ENCODE assay signal across 16 cellular contexts in the genomic region with DNA sequence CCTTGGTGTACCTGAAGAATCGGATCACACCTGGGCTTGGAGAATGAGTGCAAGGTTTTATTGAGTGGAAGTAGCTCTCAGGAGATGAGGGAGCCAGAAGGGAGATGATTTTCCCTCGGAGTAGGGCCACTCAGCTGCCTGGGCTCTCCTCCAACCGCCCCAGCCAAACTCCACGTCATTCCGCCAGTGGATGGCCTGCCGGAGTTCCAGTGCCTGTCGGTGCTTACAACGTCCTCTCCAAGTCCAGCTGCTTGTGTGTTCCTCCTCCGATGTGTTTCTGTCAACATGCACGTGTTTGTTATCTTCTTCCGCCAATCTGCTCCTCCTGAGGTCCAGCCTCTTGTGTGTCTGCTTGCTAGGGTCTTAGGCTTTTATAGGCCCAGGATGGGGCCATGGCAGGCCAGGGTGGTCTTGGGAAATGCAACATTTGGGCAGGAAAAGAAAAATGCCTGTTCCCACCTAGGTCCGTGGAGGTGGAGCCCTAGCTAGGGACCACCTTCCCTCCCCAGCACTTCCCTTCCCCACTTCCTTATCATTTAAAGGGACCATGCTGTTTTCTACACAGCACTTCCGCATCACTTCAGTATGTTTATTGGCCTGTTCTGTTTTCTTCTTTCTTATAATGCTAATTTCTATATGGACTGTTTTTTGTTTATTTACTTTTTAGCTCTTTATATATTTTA.
A peak's percentile ranks its signal among the peaks of the same experiment; 100 is the strongest.
DNase-seq lines count a peak whose midpoint lies in the region; ATAC-seq, FAIRE-seq and TF ChIP-seq lines count a peak whose summit lies in the region.
"Had no signal": no experiment of that assay in that cellular context is flagged by ENCODE, and none has a peak within 500 bp of the region (broad histone marks: within the 10 kb centered on the region; RNA-seq: fewer than 3 reads in every experiment).

No MANE protein-coding gene starts in this region.

- DNase-seq in right lobe of liver (peak; percentile 17 to 47 (median 47)), HepG2 (ENCODE audit: low spot score) (no peak), right atrium auricular region (ENCODE audit: low spot score) (peak; percentile 73), posterior cingulate gyrus (peak; percentile 45 to 95 (median 68)), aorta (peak; percentile 75 to 83), GM13976 (ENCODE audit: low spot score) (no peak)
- DNase-seq in activated CD4-positive, alpha-beta memory T cell treated with anti-CD3 and anti-CD28 coated beads, Interleukin-2, amount 10 ng/mL, durations not matched to agents 7 days and 5 days: no peak
- DNase-seq in CD4-positive, alpha-beta memory T cell: no peak
- DNase-seq: 8988T; CD4-positive, CD25-positive, alpha-beta regulatory T cell; H7; NCI-H1417 treated with DMSO at 0.1 percent for 48 hours had no signal

- BruUV-seq in HepG2 (replicated peaks; lab: Mats Ljungman, UMichigan): no TSS peak

- H3K4me3 Mint-ChIP-seq in activated CD4-positive, alpha-beta memory T cell treated with anti-CD3 and anti-CD28 coated beads, Interleukin-2, amount 10 ng/mL, durations not matched to agents 7 days and 5 days: no peak overlapping the region
- H3K4me3 Mint-ChIP-seq in CD4-positive, alpha-beta memory T cell: no peak overlapping the region
- H3K4me3 Mint-ChIP-seq: CD4-positive, CD25-positive, alpha-beta regulatory T cell; natural killer cell treated with Interleukin-12 subunit alpha and Interleukin-12 subunit beta and Interleukin-15 and Interleukin-18, amount 100 ng/mL, for 72 hours; stimulated activated naive CD8-positive, alpha-beta T cell treated with anti-CD3 and anti-CD28 coated beads, Interleukin-15, Interleukin-2, amounts not matched to agents 100 ng/mL and 50 ng/mL, for 24 hours had no signal

- H3K79me2 ChIP-seq in HepG2 (ENCODE audit: insufficient read depth, low read length): no peaks in the 10 kb centered on the region

- no peak overlapping the region for H3K4me2 ChIP-seq in HepG2 (ENCODE audit: low read depth, low read length)

- in situ Hi-C loops in HepG2 (cut with HindIII; ENCODE audit: extremely low pct_ligation_motif_present, low pct_unique_long_range_greater_than_20kb) (no loop called here), GM13976 (cut with MboI; ENCODE audit: low sequenced_read_pairs, unreplicated experiment) (no loop called here)

- no peaks in the 10 kb centered on the region for H3K9me3 Mint-ChIP-seq in activated CD4-positive, alpha-beta memory T cell treated with anti-CD3 and anti-CD28 coated beads, Interleukin-2, amount 10 ng/mL, durations not matched to agents 7 days and 5 days
- no peaks in the 10 kb centered on the region for H3K9me3 Mint-ChIP-seq in CD4-positive, alpha-beta memory T cell
- H3K9me3 Mint-ChIP-seq: CD4-positive, CD25-positive, alpha-beta regulatory T cell; natural killer cell treated with Interleukin-12 subunit alpha and Interleukin-12 subunit beta and Interleukin-15 and Interleukin-18, amount 100 ng/mL, for 72 hours; stimulated activated naive CD8-positive, alpha-beta T cell treated with anti-CD3 and anti-CD28 coated beads, Interleukin-15, Interleukin-2, amounts not matched to agents 100 ng/mL and 50 ng/mL, for 24 hours had no signal

- H3K27ac ChIP-seq in right lobe of liver (no peak overlapping the region), HepG2 (ENCODE audit: extremely low read length, insufficient read depth, low read length) (no peak overlapping the region), right atrium auricular region (peak overlapping the region in 1 of 2 donors; percentile 61), aorta (ENCODE audit: low read depth in 1 of 2, low read length in 2 of 2) (no peak overlapping the region)
- H3K27ac ChIP-seq in CD4-positive, alpha-beta memory T cell (ENCODE audit: low read depth, low read length): no peak overlapping the region
- H3K27ac ChIP-seq: epithelial cell of prostate, skin epidermis had no signal

- 58% methylated on average over 12 of the region's 13 CpGs for WGBS in right lobe of liver (ENCODE audit: insufficient coverage, low coverage, low lambda C conversion rate, missing lambda C conversion rate)
- WGBS in HepG2 (ENCODE audit: low lambda C conversion rate): 54% methylated on average over 12 of the region's 13 CpGs
- 71 to 72% methylated on average over 13 of the region's 13 CpGs for WGBS in aorta, 2 donors

- TF ChIP-seq POLR2A in right lobe of liver (IDR thresholded peaks at IDR 0.05) (no peak), HepG2 (IDR thresholded peaks at IDR 0.05; ENCODE audit: insufficient read depth in 1 of 2, low read depth in 2 of 2, low read length in 2 of 2) (no peak)

- TF ChIP-seq CTCF in right lobe of liver (IDR thresholded peaks at IDR 0.05) (no peak), HepG2 (CRISPR knock-in tag; IDR thresholded peaks at IDR 0.05) (no peak), right atrium auricular region (IDR thresholded peaks at IDR 0.05) (no peak), GM13976 (IDR thresholded peaks at IDR 0.05; ENCODE audit: borderline replicate concordance, control extremely low read depth, extremely low read depth, insufficient read depth, missing control alignments) (no peak)

- no peak for ATAC-seq in right lobe of liver
- no peak for ATAC-seq in HepG2
- ATAC-seq in aorta (ENCODE audit: low FRiP score): peak; percentile 80
- ATAC-seq: natural killer cell treated with Interleukin-12 subunit alpha and Interleukin-12 subunit beta and Interleukin-15 and Interleukin-18, amount 100 ng/mL, for 72 hours had no signal

- no peaks in the 10 kb centered on the region for H3K36me3 ChIP-seq in right lobe of liver
- no peaks in the 10 kb centered on the region for H3K36me3 ChIP-seq in HepG2 (replicated peaks in 1 of 2; ENCODE audit: control insufficient read depth in 1 of 2, insufficient read depth in 2 of 2, low read length in 2 of 2)
- H3K36me3 ChIP-seq in right atrium auricular region: no peaks in the 10 kb centered on the region
- no peaks in the 10 kb centered on the region for H3K36me3 ChIP-seq in aorta (ENCODE audit: control insufficient read depth in 1 of 2, insufficient read depth in 2 of 2, low read length in 1 of 2)
- no peaks in the 10 kb centered on the region for H3K36me3 ChIP-seq in CD4-positive, alpha-beta memory T cell (ENCODE audit: insufficient read depth, low read length)

- H3K9me3 ChIP-seq in right lobe of liver (no peaks in the 10 kb centered on the region), HepG2 (ENCODE audit: low read length) (no peaks in the 10 kb centered on the region), right atrium auricular region (no peaks in the 10 kb centered on the region), aorta (ENCODE audit: control insufficient read depth, low read length) (no peaks in the 10 kb centered on the region)
- no peaks in the 10 kb centered on the region for H3K9me3 ChIP-seq in CD4-positive, alpha-beta memory T cell (ENCODE audit: control insufficient read depth in 1 of 2, low read length in 2 of 2)

- H4K20me1 ChIP-seq in HepG2 (ENCODE audit: insufficient read depth, low read length): no peaks in the 10 kb centered on the region

- no peak for FAIRE-seq in HepG2 (lab: Jason Lieb, UNC)

- H3K27me3 Mint-ChIP-seq in activated CD4-positive, alpha-beta memory T cell treated with anti-CD3 and anti-CD28 coated beads, Interleukin-2, amount 10 ng/mL, durations not matched to agents 7 days and 5 days: no peaks in the 10 kb centered on the region
- peaks cover 1 to 2% of the 10 kb centered on the region in 2 donors for H3K27me3 Mint-ChIP-seq in CD4-positive, alpha-beta memory T cell
- H3K27me3 Mint-ChIP-seq: CD4-positive, CD25-positive, alpha-beta regulatory T cell; natural killer cell treated with Interleukin-12 subunit alpha and Interleukin-12 subunit beta and Interleukin-15 and Interleukin-18, amount 100 ng/mL, for 72 hours; stimulated activated naive CD8-positive, alpha-beta T cell treated with anti-CD3 and anti-CD28 coated beads, Interleukin-15, Interleukin-2, amounts not matched to agents 100 ng/mL and 50 ng/mL, for 24 hours had no signal

- H3K4me3 ChIP-seq in right lobe of liver: no peak overlapping the region
- no peak overlapping the region for H3K4me3 ChIP-seq in HepG2 (replicated peaks in 1 of 3; ENCODE audit: insufficient read depth in 1 of 3, low read depth in 2 of 3, low read length in 3 of 3)
- no peak overlapping the region for H3K4me3 ChIP-seq in right atrium auricular region
- H3K4me3 ChIP-seq in aorta (ENCODE audit: low read length in 2 of 2): no peak overlapping the region
- H3K4me3 ChIP-seq in CD4-positive, alpha-beta memory T cell (ENCODE audit: low read length in 2 of 2): no peak overlapping the region
- H3K4me3 ChIP-seq: skin epidermis had no signal

- H3K4me1 ChIP-seq in right lobe of liver (no peaks in the 10 kb centered on the region), HepG2 (ENCODE audit: insufficient read depth, low read length) (no peaks in the 10 kb centered on the region), right atrium auricular region (no peaks in the 10 kb centered on the region), aorta (ENCODE audit: control insufficient read depth in 1 of 2, insufficient read depth in 2 of 2, low read length in 2 of 2) (no peaks in the 10 kb centered on the region)
- H3K4me1 ChIP-seq in CD4-positive, alpha-beta memory T cell (ENCODE audit: insufficient read depth, low read length): no peaks in the 10 kb centered on the region

- no peak for TF ChIP-seq RAD21 in HepG2 (CRISPR knock-in tag; IDR thresholded peaks at IDR 0.05)

- H3K9ac ChIP-seq in HepG2 (ENCODE audit: insufficient read depth, low read depth, low read length): no peak overlapping the region

- H3K36me3 Mint-ChIP-seq in activated CD4-positive, alpha-beta memory T cell treated with anti-CD3 and anti-CD28 coated beads, Interleukin-2, amount 10 ng/mL, durations not matched to agents 7 days and 5 days (ENCODE audit: low read depth): no peaks in the 10 kb centered on the region
- H3K36me3 Mint-ChIP-seq in CD4-positive, alpha-beta memory T cell: no peaks in the 10 kb centered on the region
- H3K36me3 Mint-ChIP-seq: CD4-positive, CD25-positive, alpha-beta regulatory T cell; natural killer cell treated with Interleukin-12 subunit alpha and Interleukin-12 subunit beta and Interleukin-15 and Interleukin-18, amount 100 ng/mL, for 72 hours had no signal

- H2AFZ ChIP-seq in HepG2 (ENCODE audit: low read length): no peak overlapping the region

- POLR2A ChIA-PET in HepG2 (lab: Yijun Ruan, JAX): no interaction called here
- POLR2A ChIA-PET in activated CD4-positive, alpha-beta memory T cell treated with anti-CD3 and anti-CD28 coated beads, Interleukin-2, amount 10 ng/mL, durations not matched to agents 7 days and 5 days (lab: Charles Lee): no interaction called here
- POLR2A ChIA-PET in CD4-positive, alpha-beta memory T cell (lab: Charles Lee; ENCODE audit: partially characterized antibody): no interaction called here

- no peak overlapping the region for H3K27ac Mint-ChIP-seq in activated CD4-positive, alpha-beta memory T cell treated with anti-CD3 and anti-CD28 coated beads, Interleukin-2, amount 10 ng/mL, durations not matched to agents 7 days and 5 days
- no peak overlapping the region for H3K27ac Mint-ChIP-seq in CD4-positive, alpha-beta memory T cell
- H3K27ac Mint-ChIP-seq: CD4-positive, CD25-positive, alpha-beta regulatory T cell; natural killer cell treated with Interleukin-12 subunit alpha and Interleukin-12 subunit beta and Interleukin-15 and Interleukin-18, amount 100 ng/mL, for 72 hours; stimulated activated naive CD8-positive, alpha-beta T cell treated with anti-CD3 and anti-CD28 coated beads, Interleukin-15, Interleukin-2, amounts not matched to agents 100 ng/mL and 50 ng/mL, for 24 hours had no signal

- TF ChIP-seq EP300 in HepG2 (IDR thresholded peaks at IDR 0.05; ENCODE audit: low read depth in 2 of 2, low read length in 2 of 2): no peak
- TF ChIP-seq EP300 in HepG2 (CRISPR knock-in tag; IDR thresholded peaks at IDR 0.05; ENCODE audit: borderline replicate concordance): no peak

- intact Hi-C loops in right lobe of liver (cut with DNase I): no loop called here
- intact Hi-C loops in HepG2 (cut with micrococcal nuclease; ENCODE audit: unreplicated experiment): no loop called here
- intact Hi-C loops in posterior cingulate gyrus (cut with DNase I): no loop called here
- intact Hi-C loops in aorta (cut with DNase I): no loop called here
- intact Hi-C loops in CD4-positive, alpha-beta memory T cell (cut with micrococcal nuclease): no loop called here

- H3K4me1 Mint-ChIP-seq in activated CD4-positive, alpha-beta memory T cell treated with anti-CD3 and anti-CD28 coated beads, Interleukin-2, amount 10 ng/mL, durations not matched to agents 7 days and 5 days: no peaks in the 10 kb centered on the region
- no peaks in the 10 kb centered on the region for H3K4me1 Mint-ChIP-seq in CD4-positive, alpha-beta memory T cell
- H3K4me1 Mint-ChIP-seq: CD4-positive, CD25-positive, alpha-beta regulatory T cell had no signal

- CTCF ChIA-PET in HepG2 (lab: Yijun Ruan, JAX; ENCODE audit: low intra/inter-chr PET ratio, low total read pairs): no interaction called here
- CTCF ChIA-PET in activated CD4-positive, alpha-beta memory T cell treated with anti-CD3 and anti-CD28 coated beads, Interleukin-2, amount 10 ng/mL, durations not matched to agents 7 days and 5 days (lab: Charles Lee): no interaction called here
- CTCF ChIA-PET in CD4-positive, alpha-beta memory T cell (lab: Charles Lee; ENCODE audit: partially characterized antibody): no interaction called here

- H3K27me3 ChIP-seq in right lobe of liver (no peaks in the 10 kb centered on the region), HepG2 (ENCODE audit: control insufficient read depth in 1 of 2, insufficient read depth in 2 of 2, low read length in 2 of 2) (peaks cover 0 to 1% of the 10 kb centered on the region in 2 experiments; a peak in 1 of 5 replicates), right atrium auricular region (no peaks in the 10 kb centered on the region), aorta (ENCODE audit: control insufficient read depth in 1 of 2, insufficient read depth in 2 of 2, low read length in 1 of 2) (no peaks in the 10 kb centered on the region)
- no peaks in the 10 kb centered on the region for H3K27me3 ChIP-seq in CD4-positive, alpha-beta memory T cell (ENCODE audit: insufficient read depth, low read length)

Comparison
In these comparisons a context has a peak if more than half of its experiments do, and no peak if none do; other contexts are left out.
1. DNase-seq: peak in right lobe of liver (3 of 3), right atrium auricular region (single experiment), posterior cingulate gyrus (10 of 10) and aorta (2 of 2); none in HepG2 (single experiment), activated CD4-positive, alpha-beta memory T cell treated with anti-CD3 and anti-CD28 coated beads, Interleukin-2, amount 10 ng/mL, durations not matched to agents 7 days and 5 days (single experiment), CD4-positive, alpha-beta memory T cell (0 of 5) and GM13976 (single experiment).